20 cellular contexts compared by ENCODE assay signal in genomic region chr10:21083861-21084260, GRCh38.
DNase-seq lines count a peak whose midpoint lies in the region; FAIRE-seq and TF ChIP-seq lines count a peak whose summit lies in the region.
"Had no signal": no experiment of that assay in that cellular context is flagged by ENCODE, and none has a peak within 500 bp of the region (broad histone marks: within the 10 kb centered on the region; RNA-seq: fewer than 3 reads in every experiment).

No MANE protein-coding gene starts in this region.

- DNase-seq in COLO668 (lab: John Stamatoyannopoulos, UW; ENCODE audit: unreplicated experiment) (peak; percentile 18), MV-4-11 (lab: John Stamatoyannopoulos, UW) (peak; percentile 31), RCC 7860 (ENCODE audit: low spot score) (peak; percentile 87), left kidney (ENCODE audit: low read depth, low spot score) (peak; percentile 25), DMS153 (lab: John Stamatoyannopoulos, UW) (no peak), AG08396 (ENCODE audit: low spot score) (no peak), ascending aorta (ENCODE audit: low spot score in 2 of 2) (no peak)
- no peak for DNase-seq in effector CD8-positive, alpha-beta T cell (lab: John Stamatoyannopoulos, UW)
- DNase-seq: activated CD4-positive, alpha-beta T cell treated with anti-CD3 and anti-CD28 coated beads, Interleukin-2, amount 50 U/mL, for 1 hour; amniotic stem cell; DMS 273 treated with DMSO at 0.1 percent for 48 hours; effector CD4-positive, alpha-beta T cell; MG63; naive B cell; NCI-H2107; pancreas; stimulated activated CD4-positive, alpha-beta T cell treated with anti-CD3 and anti-CD28 coated beads, Interleukin-4, amount 100 ng/mL, for 24 hours; SW 1271 had no signal

- H3K4me1 ChIP-seq in ascending aorta, result no peaks in the 10 kb centered on the region
- H3K4me1 ChIP-seq: pancreas had no signal

- no peak for TF ChIP-seq CTCF in ascending aorta (IDR thresholded peaks at IDR 0.05)

- FAIRE-seq in RCC 7860 (lab: Jason Lieb, UNC), result peak; percentile 75
- FAIRE-seq: HepG2, pancreas, TTC549 had no signal

- intact Hi-C loops in ascending aorta (cut with DNase I), result no loop called here

- no peaks in the 10 kb centered on the region for H3K27me3 ChIP-seq in ascending aorta
- H3K27me3 ChIP-seq: MG63, pancreas had no signal

- no peaks in the 10 kb centered on the region for H3K36me3 ChIP-seq in ascending aorta
- H3K36me3 ChIP-seq: MG63, pancreas had no signal

- H3K9me3 ChIP-seq in ascending aorta, result no peaks in the 10 kb centered on the region
- H3K9me3 ChIP-seq: MG63, pancreas had no signal

- H3K4me3 ChIP-seq in ascending aorta, result no peak overlapping the region
- H3K4me3 ChIP-seq: MG63, pancreas had no signal

- H3K27ac ChIP-seq in ascending aorta, result no peak overlapping the region
- H3K27ac ChIP-seq: pancreas had no signal

Comparison
In these comparisons a context has a peak if more than half of its experiments do, and no peak if none do; other contexts are left out.
1. DNase-seq: peak in COLO668 (single experiment), MV-4-11 (single experiment), RCC 7860 (single experiment) and left kidney (single experiment); none in DMS153 (single experiment), AG08396 (single experiment), effector CD8-positive, alpha-beta T cell (single experiment) and ascending aorta (0 of 2).